ENCODE assay signal across 8 cellular contexts in genomic region chr5:71587709-71588532, GRCh38. TPM values are rescaled to one million over a fixed set of nuclear protein-coding genes. Genes with fewer than 3 reads are reported as not detected.
DNase-seq lines count a peak whose midpoint lies in the region; ATAC-seq, FAIRE-seq and TF ChIP-seq lines count a peak whose summit lies in the region.

No MANE protein-coding gene starts in this region.

- FAIRE-seq in D721Med (lab: Jason Lieb, UNC): no peak

- CTCF ChIA-PET in activated CD4-positive, alpha-beta memory T cell treated with anti-CD3 and anti-CD28 coated beads for 36 hours (lab: Charles Lee): interaction anchor here (0.9 to 6.8 kb wide), 3 partner anchors 10 to 61 kb away, joined by 3 to 70 read pairs (median 3); no protein-coding TSS in a partner anchor

- peaks cover 37% of the 10 kb centered on the region for H3K4me1 Mint-ChIP-seq in activated CD4-positive, alpha-beta memory T cell treated with anti-CD3 and anti-CD28 coated beads for 36 hours (ENCODE audit: low read depth)

- no peaks in the 10 kb centered on the region for H3K9me3 Mint-ChIP-seq in activated CD4-positive, alpha-beta memory T cell treated with anti-CD3 and anti-CD28 coated beads for 36 hours

- no peaks in the 10 kb centered on the region for H3K9me3 ChIP-seq in heart right ventricle

- TF ChIP-seq CTCF in heart right ventricle (IDR thresholded peaks at IDR 0.05) (no peak), D721Med (IDR thresholded peaks at IDR 0.05; ENCODE audit: insufficient read depth, missing control alignments) (no peak)

- H3K4me3 Mint-ChIP-seq in activated CD4-positive, alpha-beta memory T cell treated with anti-CD3 and anti-CD28 coated beads for 36 hours: peak overlapping the region; percentile 84

- peak overlapping the region; percentile 77 to 91 (median 82) for H3K27ac ChIP-seq in heart right ventricle

- intact Hi-C loops in activated CD4-positive, alpha-beta memory T cell treated with anti-CD3 and anti-CD28 coated beads for 36 hours (cut with micrococcal nuclease): loop anchor here (1.0 to 5.0 kb wide), 4 partner anchors 13 to 1909 kb away; partner anchors contain the start of genes BDP1 and BTF3
- intact Hi-C loops in heart right ventricle (cut with DNase I): loop anchor here in 4 of 10 donors (5.0 to 10.0 kb wide), 3 partner anchors 159 to 169 kb away; no protein-coding TSS in a partner anchor

- WGBS in heart right ventricle, 2 donors: 71% methylated on average over 19 of the region's 19 CpGs

- H3K4me3 ChIP-seq in heart right ventricle (peak overlapping the region; percentile 35 to 98 (median 76)), skeletal muscle cell (ENCODE audit: low read depth, low read length) (peak overlapping the region; percentile 77)

- H3K27me3 ChIP-seq in heart right ventricle: no peaks in the 10 kb centered on the region

- POLR2A ChIA-PET in activated CD4-positive, alpha-beta memory T cell treated with anti-CD3 and anti-CD28 coated beads for 36 hours (lab: Charles Lee): interaction anchor here (0.7 to 2.4 kb wide), 3 partner anchors 13 to 575 kb away, joined by 3 to 16 read pairs (median 4); no protein-coding TSS in a partner anchor

- peak overlapping the region; percentile 90 for H3K27ac Mint-ChIP-seq in activated CD4-positive, alpha-beta memory T cell treated with anti-CD3 and anti-CD28 coated beads for 36 hours

- H3K4me1 ChIP-seq in heart right ventricle: peaks cover 0 to 30% (median 18%) of the 10 kb centered on the region in 9 donors

- no peaks in the 10 kb centered on the region for H3K27me3 Mint-ChIP-seq in activated CD4-positive, alpha-beta memory T cell treated with anti-CD3 and anti-CD28 coated beads for 36 hours

- DNase-seq in stimulated activated CD4-positive, alpha-beta T cell treated with anti-CD3 and anti-CD28 coated beads, Interleukin-2, amount 100 ng/mL, for 24 hours: peak; percentile 9 to 22
- DNase-seq in stimulated activated CD4-positive, alpha-beta T cell treated with anti-CD3 and anti-CD28 coated beads, Interleukin-12 subunit alpha, Interleukin-12 subunit beta, amount 100 ng/mL, for 4 hours: no peak
- DNase-seq in activated CD4-positive, alpha-beta memory T cell treated with anti-CD3 and anti-CD28 coated beads for 36 hours: peak; percentile 32
- no peak for DNase-seq in heart right ventricle
- no peak for DNase-seq in skeletal muscle cell (ENCODE audit: low read depth)
- DNase-seq in D721Med (ENCODE audit: insufficient read length, low spot score): no peak
- DNase-seq in retina: no peak

- H3K36me3 Mint-ChIP-seq in activated CD4-positive, alpha-beta memory T cell treated with anti-CD3 and anti-CD28 coated beads for 36 hours: peaks cover 5% of the 10 kb centered on the region

- peaks cover 0 to under 1% (median 0%) of the 10 kb centered on the region in 9 donors for H3K36me3 ChIP-seq in heart right ventricle

- ATAC-seq in HG03103 (IDR thresholded peaks at IDR 0.05; ENCODE audit: low read depth, unreplicated experiment): peak; percentile 0
- peak in 2 of 8 donors; percentile 0 to 5 for ATAC-seq in heart right ventricle

RNA-seq across cellular contexts. Expression of gene MCCC2, which starts 0.8 kb away (rescaled TPM):
- 10 to 100 TPM; 52.8 to 54.4 TPM for total RNA-seq in activated CD4-positive, alpha-beta memory T cell treated with anti-CD3 and anti-CD28 coated beads for 36 hours
- total RNA-seq in heart right ventricle: 100 to 1,000 TPM in 8 of 10 donors, 10 to 100 TPM in 2; 79.8 to 149 (median 127) TPM
- polyA plus RNA-seq in heart right ventricle: 10 to 100 TPM; 53.6 to 55.0 TPM

Comparison
In these comparisons a context has a peak if more than half of its experiments do, and no peak if none do; other contexts are left out.
1. DNase-seq: peak in stimulated activated CD4-positive, alpha-beta T cell treated with anti-CD3 and anti-CD28 coated beads, Interleukin-2, amount 100 ng/mL, for 24 hours (2 of 2) and activated CD4-positive, alpha-beta memory T cell treated with anti-CD3 and anti-CD28 coated beads for 36 hours (single experiment); none in stimulated activated CD4-positive, alpha-beta T cell treated with anti-CD3 and anti-CD28 coated beads, Interleukin-12 subunit alpha, Interleukin-12 subunit beta, amount 100 ng/mL, for 4 hours (single experiment), heart right ventricle (0 of 2), skeletal muscle cell (single experiment), D721Med (single experiment) and retina (single experiment).